In the genomic region with DNA sequence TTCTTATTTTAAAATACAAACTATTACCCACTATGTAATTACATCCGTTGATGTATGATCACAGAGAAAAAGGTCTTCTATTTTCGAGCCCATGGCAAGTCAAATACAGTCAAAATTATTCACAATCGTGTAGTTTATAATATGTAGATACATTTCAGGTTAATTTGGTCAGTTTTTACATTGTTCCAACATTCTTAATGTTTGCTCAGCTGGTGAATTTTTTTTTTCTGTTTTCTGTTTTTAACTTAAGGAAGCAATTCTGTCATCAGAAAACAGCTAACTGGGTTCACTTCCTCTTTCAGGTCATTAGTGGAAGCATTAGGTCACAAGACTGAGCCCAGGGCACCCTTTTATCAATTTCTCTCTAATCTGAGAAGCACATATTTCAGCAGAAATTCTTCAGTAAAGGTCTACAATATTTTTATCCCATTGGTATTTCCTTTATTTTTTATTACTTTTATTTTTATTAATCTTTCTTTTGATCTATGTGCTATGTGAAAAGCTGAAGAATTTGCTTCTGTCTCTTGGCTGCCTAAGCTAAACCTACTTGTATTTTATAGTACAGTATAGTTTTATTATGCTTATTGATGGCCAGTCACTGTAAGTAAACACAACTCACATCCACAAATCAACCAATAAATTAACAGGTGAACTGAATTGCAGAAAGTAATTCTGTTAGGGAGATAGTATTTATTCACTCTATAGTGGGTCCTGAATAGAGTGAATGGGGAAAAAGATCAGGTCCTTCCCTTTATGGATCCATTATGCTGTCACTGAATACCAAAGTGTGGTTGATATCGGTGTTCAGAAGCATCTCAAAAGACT, we compare ENCODE assay signal across 8 cellular contexts.
DNase-seq lines count a peak whose midpoint lies in the region; ATAC-seq and TF ChIP-seq lines count a peak whose summit lies in the region.

No MANE protein-coding gene starts in this region.

- TF ChIP-seq POLR2A in suprapubic skin (IDR thresholded peaks at IDR 0.05): no peak

- TF ChIP-seq CTCF in left lung (IDR thresholded peaks at IDR 0.05) (no peak), suprapubic skin (IDR thresholded peaks at IDR 0.05) (no peak)

- H3K36me3 ChIP-seq in left lung: no peaks in the 10 kb centered on the region
- H3K36me3 ChIP-seq in suprapubic skin: no peaks in the 10 kb centered on the region

- intact Hi-C loops in left lung (cut with DNase I): no loop called here

- WGBS in suprapubic skin: 84% methylated on average over 4 of the region's 4 CpGs

- H3K4me1 ChIP-seq in left lung (peaks cover 3 to 53% of the 10 kb centered on the region in 2 donors), suprapubic skin (peaks cover 3% of the 10 kb centered on the region)

- DNase-seq in NAMALWA (ENCODE audit: low spot score) (peak; percentile 89), left lung (no peak), NCI-H524 treated with DMSO at 0.1 percent for 48 hours (lab: John Stamatoyannopoulos, UW) (no peak), suprapubic skin (ENCODE audit: low spot score in 2 of 2) (no peak), hepatic stellate cell (ENCODE audit: low spot score) (no peak), H4 (ENCODE audit: low spot score) (no peak)

- TF ChIP-seq EP300 in suprapubic skin (IDR thresholded peaks at IDR 0.05): no peak

- H3K27ac ChIP-seq in left lung (peak overlapping the region in 1 of 2 donors; percentile 77), suprapubic skin (no peak overlapping the region)

- ATAC-seq in GM18511 (IDR thresholded peaks at IDR 0.05; ENCODE audit: unreplicated experiment) (peak; percentile 52), GM21786 (IDR thresholded peaks at IDR 0.05; ENCODE audit: unreplicated experiment) (peak; percentile 37), left lung (peak; percentile 35)

- H3K27me3 ChIP-seq in left lung (no peaks in the 10 kb centered on the region), suprapubic skin (no peaks in the 10 kb centered on the region)

- no peak overlapping the region for H3K4me3 ChIP-seq in left lung
- no peak overlapping the region for H3K4me3 ChIP-seq in suprapubic skin

- H3K9me3 ChIP-seq in left lung (no peaks in the 10 kb centered on the region), suprapubic skin (no peaks in the 10 kb centered on the region)
